In genomic region chr2:239316562-239317465, GRCh38 we compare ENCODE assay signal across 10 cellular contexts.
DNase-seq lines count a peak whose midpoint lies in the region; TF ChIP-seq lines count a peak whose summit lies in the region.
"Had no signal": no experiment of that assay in that cellular context is flagged by ENCODE, and none has a peak within 500 bp of the region (broad histone marks: within the 10 kb centered on the region; RNA-seq: fewer than 3 reads in every experiment).

No MANE protein-coding gene starts in this region.

- no peaks in the 10 kb centered on the region for H3K9me3 Mint-ChIP-seq in T-helper 1 cell treated with Interleukin-12 subunit alpha and Interleukin-12 subunit beta and Interleukin-4 antibody, amounts not matched to agents 30 μg/mL and 1 μg/mL, for 36 hours

- TF ChIP-seq CTCF in coronary artery (IDR thresholded peaks at IDR 0.05) = no peak

- H3K4me3 Mint-ChIP-seq in T-helper 1 cell treated with Interleukin-12 subunit alpha and Interleukin-12 subunit beta and Interleukin-4 antibody, amounts not matched to agents 30 μg/mL and 1 μg/mL, for 36 hours = peak overlapping the region; percentile 35

- H3K27ac ChIP-seq in coronary artery (peak overlapping the region; percentile 61 to 74), temporal lobe (ENCODE audit: low read depth, low read length) (peak overlapping the region; percentile 83)
- H3K27ac ChIP-seq: SK-N-MC had no signal

- H3K27me3 Mint-ChIP-seq in T-helper 1 cell treated with Interleukin-12 subunit alpha and Interleukin-12 subunit beta and Interleukin-4 antibody, amounts not matched to agents 30 μg/mL and 1 μg/mL, for 36 hours (ENCODE audit: low read depth) = no peaks in the 10 kb centered on the region

- no peak for DNase-seq in T-helper 1 cell
- DNase-seq in coronary artery (ENCODE audit: low spot score) = peak; percentile 79
- DNase-seq in mesenteric fat pad (ENCODE audit: low spot score) = peak; percentile 89
- no peak for DNase-seq in DMS79 treated with DMSO at 0.1 percent for 48 hours (lab: John Stamatoyannopoulos, UW)
- no peak for DNase-seq in NK-92 treated with Interleukin-12 subunit alpha and Interleukin-12 subunit beta, amount 100 ng/mL, for 24 hours (lab: John Stamatoyannopoulos, UW)
- DNase-seq in DMS53 (lab: John Stamatoyannopoulos, UW) = no peak
- DNase-seq: cerebellar nuclear complex had no signal

- peaks cover 55% of the 10 kb centered on the region for H3K4me1 Mint-ChIP-seq in T-helper 1 cell treated with Interleukin-12 subunit alpha and Interleukin-12 subunit beta and Interleukin-4 antibody, amounts not matched to agents 30 μg/mL and 1 μg/mL, for 36 hours (ENCODE audit: low read depth)

- H3K4me3 ChIP-seq in coronary artery = peak overlapping the region; percentile 54
- H3K4me3 ChIP-seq: SK-N-MC had no signal

- peak overlapping the region; percentile 55 for H3K27ac Mint-ChIP-seq in T-helper 1 cell treated with Interleukin-12 subunit alpha and Interleukin-12 subunit beta and Interleukin-4 antibody, amounts not matched to agents 30 μg/mL and 1 μg/mL, for 36 hours

- peaks cover 35% of the 10 kb centered on the region for H3K36me3 Mint-ChIP-seq in T-helper 1 cell treated with Interleukin-12 subunit alpha and Interleukin-12 subunit beta and Interleukin-4 antibody, amounts not matched to agents 30 μg/mL and 1 μg/mL, for 36 hours (ENCODE audit: low read depth)

Comparison
In these comparisons a context has a peak if more than half of its experiments do, and no peak if none do; other contexts are left out.
1. DNase-seq: peak in coronary artery (single experiment) and mesenteric fat pad (single experiment); none in T-helper 1 cell (0 of 5), DMS79 treated with DMSO at 0.1 percent for 48 hours (single experiment), NK-92 treated with Interleukin-12 subunit alpha and Interleukin-12 subunit beta, amount 100 ng/mL, for 24 hours (single experiment) and DMS53 (single experiment).